16 cellular contexts compared by ENCODE assay signal in genomic region chr9:93939589-93939988, GRCh38. TPM values are rescaled to one million over a fixed set of nuclear protein-coding genes. Genes with fewer than 3 reads are reported as not detected.
"Had no signal": no experiment of that assay in that cellular context is flagged by ENCODE, and none has a peak within 500 bp of the region (broad histone marks: within the 10 kb centered on the region; RNA-seq: fewer than 3 reads in every experiment).

No MANE protein-coding gene starts in this region.

RNA-seq across cellular contexts. Expression of gene BARX1, which starts 15.6 kb away (rescaled TPM):
- total RNA-seq: colonic mucosa, dermis microvascular lymphatic vessel endothelial cell, esophagus squamous epithelium, gastrocnemius medialis, glomerular endothelial cell, kidney epithelial cell, left cardiac atrium, left lung, left ventricle myocardium superior, lower leg skin, lower lobe of right lung, lung microvascular endothelial cell, mesenteric fat pad, mesothelial cell of epicardium, myocyte had no signal
- polyA plus RNA-seq: keratinocyte had no signal
